In the genomic region with DNA sequence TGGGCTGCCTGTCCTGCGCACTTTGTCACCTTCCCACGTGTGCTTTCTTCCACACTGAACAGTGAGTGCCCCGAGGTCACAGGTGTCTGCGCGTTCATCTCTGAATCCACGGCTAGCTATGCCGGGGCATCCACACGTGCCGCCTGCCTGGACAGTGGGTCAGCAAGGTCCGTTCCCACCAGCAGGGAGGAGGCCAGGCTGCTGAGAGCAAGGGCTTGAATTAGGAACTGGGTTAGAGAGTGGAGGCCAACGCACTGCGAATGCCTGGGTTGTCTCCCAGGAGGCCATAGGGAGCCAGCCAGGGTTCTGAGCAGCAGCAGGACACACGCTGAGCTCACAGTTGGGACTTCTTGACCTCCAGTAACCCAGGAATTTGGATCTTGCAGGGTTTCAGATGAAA, we compare ENCODE assay signal across 2 cellular contexts.
TF ChIP-seq lines count a peak whose summit lies in the region.

No MANE protein-coding gene starts in this region.

TF ChIP-seq in GM23338, 12 proteins besides CTCF, POLR2A, EP300 and RAD21 (continues in another document):
- TF ChIP-seq, protein P1, sequence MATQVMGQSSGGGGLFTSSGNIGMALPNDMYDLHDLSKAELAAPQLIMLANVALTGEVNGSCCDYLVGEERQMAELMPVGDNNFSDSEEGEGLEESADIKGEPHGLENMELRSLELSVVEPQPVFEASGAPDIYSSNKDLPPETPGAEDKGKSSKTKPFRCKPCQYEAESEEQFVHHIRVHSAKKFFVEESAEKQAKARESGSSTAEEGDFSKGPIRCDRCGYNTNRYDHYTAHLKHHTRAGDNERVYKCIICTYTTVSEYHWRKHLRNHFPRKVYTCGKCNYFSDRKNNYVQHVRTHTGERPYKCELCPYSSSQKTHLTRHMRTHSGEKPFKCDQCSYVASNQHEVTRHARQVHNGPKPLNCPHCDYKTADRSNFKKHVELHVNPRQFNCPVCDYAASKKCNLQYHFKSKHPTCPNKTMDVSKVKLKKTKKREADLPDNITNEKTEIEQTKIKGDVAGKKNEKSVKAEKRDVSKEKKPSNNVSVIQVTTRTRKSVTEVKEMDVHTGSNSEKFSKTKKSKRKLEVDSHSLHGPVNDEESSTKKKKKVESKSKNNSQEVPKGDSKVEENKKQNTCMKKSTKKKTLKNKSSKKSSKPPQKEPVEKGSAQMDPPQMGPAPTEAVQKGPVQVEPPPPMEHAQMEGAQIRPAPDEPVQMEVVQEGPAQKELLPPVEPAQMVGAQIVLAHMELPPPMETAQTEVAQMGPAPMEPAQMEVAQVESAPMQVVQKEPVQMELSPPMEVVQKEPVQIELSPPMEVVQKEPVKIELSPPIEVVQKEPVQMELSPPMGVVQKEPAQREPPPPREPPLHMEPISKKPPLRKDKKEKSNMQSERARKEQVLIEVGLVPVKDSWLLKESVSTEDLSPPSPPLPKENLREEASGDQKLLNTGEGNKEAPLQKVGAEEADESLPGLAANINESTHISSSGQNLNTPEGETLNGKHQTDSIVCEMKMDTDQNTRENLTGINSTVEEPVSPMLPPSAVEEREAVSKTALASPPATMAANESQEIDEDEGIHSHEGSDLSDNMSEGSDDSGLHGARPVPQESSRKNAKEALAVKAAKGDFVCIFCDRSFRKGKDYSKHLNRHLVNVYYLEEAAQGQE (IDR thresholded peaks at IDR 0.05; ENCODE audit: unreplicated experiment): no peak
- no peak for TF ChIP-seq JUNB (IDR thresholded peaks at IDR 0.05; ENCODE audit: unreplicated experiment)
- TF ChIP-seq STAT1 (IDR thresholded peaks at IDR 0.05; ENCODE audit: unreplicated experiment): no peak
- no peak for TF ChIP-seq POLR2AphosphoS5 (IDR thresholded peaks at IDR 0.05; ENCODE audit: low read depth)
- TF ChIP-seq CREB1 (CRISPR knock-in tag; IDR thresholded peaks at IDR 0.05; ENCODE audit: low read depth): no peak
- no peak for TF ChIP-seq EZH2 (IDR thresholded peaks at IDR 0.05; ENCODE audit: low read depth, unreplicated experiment)
- TF ChIP-seq, protein P2, sequence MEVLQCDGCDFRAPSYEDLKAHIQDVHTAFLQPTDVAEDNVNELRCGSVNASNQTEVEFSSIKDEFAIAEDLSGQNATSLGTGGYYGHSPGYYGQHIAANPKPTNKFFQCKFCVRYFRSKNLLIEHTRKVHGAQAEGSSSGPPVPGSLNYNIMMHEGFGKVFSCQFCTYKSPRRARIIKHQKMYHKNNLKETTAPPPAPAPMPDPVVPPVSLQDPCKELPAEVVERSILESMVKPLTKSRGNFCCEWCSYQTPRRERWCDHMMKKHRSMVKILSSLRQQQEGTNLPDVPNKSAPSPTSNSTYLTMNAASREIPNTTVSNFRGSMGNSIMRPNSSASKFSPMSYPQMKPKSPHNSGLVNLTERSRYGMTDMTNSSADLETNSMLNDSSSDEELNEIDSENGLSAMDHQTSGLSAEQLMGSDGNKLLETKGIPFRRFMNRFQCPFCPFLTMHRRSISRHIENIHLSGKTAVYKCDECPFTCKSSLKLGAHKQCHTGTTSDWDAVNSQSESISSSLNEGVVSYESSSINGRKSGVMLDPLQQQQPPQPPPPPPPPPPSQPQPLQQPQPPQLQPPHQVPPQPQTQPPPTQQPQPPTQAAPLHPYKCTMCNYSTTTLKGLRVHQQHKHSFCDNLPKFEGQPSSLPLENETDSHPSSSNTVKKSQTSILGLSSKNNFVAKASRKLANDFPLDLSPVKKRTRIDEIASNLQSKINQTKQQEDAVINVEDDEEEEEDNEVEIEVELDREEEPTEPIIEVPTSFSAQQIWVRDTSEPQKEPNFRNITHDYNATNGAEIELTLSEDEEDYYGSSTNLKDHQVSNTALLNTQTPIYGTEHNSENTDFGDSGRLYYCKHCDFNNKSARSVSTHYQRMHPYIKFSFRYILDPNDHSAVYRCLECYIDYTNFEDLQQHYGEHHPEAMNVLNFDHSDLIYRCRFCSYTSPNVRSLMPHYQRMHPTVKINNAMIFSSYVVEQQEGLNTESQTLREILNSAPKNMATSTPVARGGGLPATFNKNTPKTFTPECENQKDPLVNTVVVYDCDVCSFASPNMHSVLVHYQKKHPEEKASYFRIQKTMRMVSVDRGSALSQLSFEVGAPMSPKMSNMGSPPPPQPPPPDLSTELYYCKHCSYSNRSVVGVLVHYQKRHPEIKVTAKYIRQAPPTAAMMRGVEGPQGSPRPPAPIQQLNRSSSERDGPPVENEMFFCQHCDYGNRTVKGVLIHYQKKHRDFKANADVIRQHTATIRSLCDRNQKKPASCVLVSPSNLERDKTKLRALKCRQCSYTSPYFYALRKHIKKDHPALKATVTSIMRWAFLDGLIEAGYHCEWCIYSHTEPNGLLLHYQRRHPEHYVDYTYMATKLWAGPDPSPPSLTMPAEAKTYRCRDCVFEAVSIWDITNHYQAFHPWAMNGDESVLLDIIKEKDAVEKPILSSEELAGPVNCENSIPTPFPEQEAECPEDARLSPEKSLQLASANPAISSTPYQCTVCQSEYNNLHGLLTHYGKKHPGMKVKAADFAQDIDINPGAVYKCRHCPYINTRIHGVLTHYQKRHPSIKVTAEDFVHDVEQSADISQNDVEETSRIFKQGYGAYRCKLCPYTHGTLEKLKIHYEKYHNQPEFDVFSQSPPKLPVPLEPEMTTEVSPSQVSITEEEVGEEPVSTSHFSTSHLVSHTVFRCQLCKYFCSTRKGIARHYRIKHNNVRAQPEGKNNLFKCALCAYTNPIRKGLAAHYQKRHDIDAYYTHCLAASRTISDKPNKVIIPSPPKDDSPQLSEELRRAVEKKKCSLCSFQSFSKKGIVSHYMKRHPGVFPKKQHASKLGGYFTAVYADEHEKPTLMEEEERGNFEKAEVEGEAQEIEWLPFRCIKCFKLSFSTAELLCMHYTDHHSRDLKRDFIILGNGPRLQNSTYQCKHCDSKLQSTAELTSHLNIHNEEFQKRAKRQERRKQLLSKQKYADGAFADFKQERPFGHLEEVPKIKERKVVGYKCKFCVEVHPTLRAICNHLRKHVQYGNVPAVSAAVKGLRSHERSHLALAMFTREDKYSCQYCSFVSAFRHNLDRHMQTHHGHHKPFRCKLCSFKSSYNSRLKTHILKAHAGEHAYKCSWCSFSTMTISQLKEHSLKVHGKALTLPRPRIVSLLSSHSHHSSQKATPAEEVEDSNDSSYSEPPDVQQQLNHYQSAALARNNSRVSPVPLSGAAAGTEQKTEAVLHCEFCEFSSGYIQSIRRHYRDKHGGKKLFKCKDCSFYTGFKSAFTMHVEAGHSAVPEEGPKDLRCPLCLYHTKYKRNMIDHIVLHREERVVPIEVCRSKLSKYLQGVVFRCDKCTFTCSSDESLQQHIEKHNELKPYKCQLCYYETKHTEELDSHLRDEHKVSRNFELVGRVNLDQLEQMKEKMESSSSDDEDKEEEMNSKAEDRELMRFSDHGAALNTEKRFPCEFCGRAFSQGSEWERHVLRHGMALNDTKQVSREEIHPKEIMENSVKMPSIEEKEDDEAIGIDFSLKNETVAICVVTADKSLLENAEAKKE (CRISPR knock-in tag; IDR thresholded peaks at IDR 0.05): no peak
- no peak for TF ChIP-seq ZNF114 (CRISPR knock-in tag; IDR thresholded peaks at IDR 0.05)
- TF ChIP-seq NANOG (IDR thresholded peaks at IDR 0.05; ENCODE audit: borderline replicate concordance): no peak
- no peak for TF ChIP-seq EZH2phosphoT487 (IDR thresholded peaks at IDR 0.05; ENCODE audit: unreplicated experiment)

TF ChIP-seq in H1, 55 proteins besides CTCF, POLR2A, EP300 and RAD21:
- TF ChIP-seq, protein P3, sequence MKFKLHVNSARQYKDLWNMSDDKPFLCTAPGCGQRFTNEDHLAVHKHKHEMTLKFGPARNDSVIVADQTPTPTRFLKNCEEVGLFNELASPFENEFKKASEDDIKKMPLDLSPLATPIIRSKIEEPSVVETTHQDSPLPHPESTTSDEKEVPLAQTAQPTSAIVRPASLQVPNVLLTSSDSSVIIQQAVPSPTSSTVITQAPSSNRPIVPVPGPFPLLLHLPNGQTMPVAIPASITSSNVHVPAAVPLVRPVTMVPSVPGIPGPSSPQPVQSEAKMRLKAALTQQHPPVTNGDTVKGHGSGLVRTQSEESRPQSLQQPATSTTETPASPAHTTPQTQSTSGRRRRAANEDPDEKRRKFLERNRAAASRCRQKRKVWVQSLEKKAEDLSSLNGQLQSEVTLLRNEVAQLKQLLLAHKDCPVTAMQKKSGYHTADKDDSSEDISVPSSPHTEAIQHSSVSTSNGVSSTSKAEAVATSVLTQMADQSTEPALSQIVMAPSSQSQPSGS (IDR thresholded peaks at IDR 0.05; ENCODE audit: low read length): no peak
- TF ChIP-seq BCL11A (IDR thresholded peaks at IDR 0.05; ENCODE audit: low read depth in 2 of 2, low read length in 2 of 2) (no peak), SIRT6 (IDR thresholded peaks at IDR 0.05; ENCODE audit: low read length) (no peak), RFX5 (IDR thresholded peaks at IDR 0.05; ENCODE audit: borderline replicate concordance, low read depth, low read length) (no peak), JUND (IDR thresholded peaks at IDR 0.05; ENCODE audit: low read length) (no peak), GTF2F1 (IDR thresholded peaks at IDR 0.05; ENCODE audit: borderline replicate concordance, low read depth, low read length) (no peak), POLR2AphosphoS5 (IDR thresholded peaks at IDR 0.05; ENCODE audit: low read depth, low read length) (no peak), SRF (IDR thresholded peaks at IDR 0.05; ENCODE audit: low read depth, low read length) (no peak), BRCA1 (IDR thresholded peaks at IDR 0.05; ENCODE audit: low read depth, low read length) (no peak)
